Comparison of ENCODE assay signal across 16 cellular contexts in genomic region chr9:94600715-94601114, GRCh38. TPM values are rescaled to one million over a fixed set of nuclear protein-coding genes. Genes with fewer than 3 reads are reported as not detected.
A peak's percentile ranks its signal among the peaks of the same experiment; 100 is the strongest.
DNase-seq lines count a peak whose midpoint lies in the region; ATAC-seq and TF ChIP-seq lines count a peak whose summit lies in the region.
"Had no signal": no experiment of that assay in that cellular context is flagged by ENCODE, and none has a peak within 500 bp of the region (broad histone marks: within the 10 kb centered on the region; RNA-seq: fewer than 3 reads in every experiment).

No MANE protein-coding gene starts in this region.

- H3K4me1 ChIP-seq in mucosa of descending colon (ENCODE audit: low read depth) (peaks cover 33% of the 10 kb centered on the region), psoas muscle (peaks cover 5% of the 10 kb centered on the region)
- H3K4me1 ChIP-seq: BE2C had no signal

- no peaks in the 10 kb centered on the region for H3K36me3 ChIP-seq in mucosa of descending colon (ENCODE audit: low read depth)
- no peaks in the 10 kb centered on the region for H3K36me3 ChIP-seq in psoas muscle (ENCODE audit: insufficient read depth in 1 of 2, low read depth in 1 of 2)
- H3K36me3 ChIP-seq: BE2C, HAP-1 had no signal

- H3K27ac ChIP-seq in psoas muscle: peak overlapping the region; percentile 93
- H3K27ac ChIP-seq: C4-2B, HL-60 had no signal

- ATAC-seq in left colon (peak; percentile 14), mucosa of descending colon (peak; percentile 3), psoas muscle (peak; percentile 55 to 81 (median 76))

- no peaks in the 10 kb centered on the region for H3K27me3 ChIP-seq in psoas muscle (ENCODE audit: insufficient read depth in 3 of 3, low read length in 2 of 3)
- H3K27me3 ChIP-seq: BE2C had no signal

- H3K9me3 ChIP-seq in mucosa of descending colon (no peaks in the 10 kb centered on the region), psoas muscle (no peaks in the 10 kb centered on the region)
- H3K9me3 ChIP-seq: BE2C, HAP-1 had no signal

- DNase-seq in left colon: no peak
- DNase-seq in mucosa of descending colon: no peak
- no peak for DNase-seq in psoas muscle
- DNase-seq in mesenteric fat pad (ENCODE audit: low spot score): no peak
- DNase-seq in NCI-H128 (lab: John Stamatoyannopoulos, UW; ENCODE audit: unreplicated experiment): no peak
- no peak for DNase-seq in stimulated activated CD4-positive, alpha-beta T cell treated with anti-CD3 and anti-CD28 coated beads, Interleukin-4, amount 100 ng/mL, for 1 hour
- DNase-seq in NCI-H146 treated with DMSO at 0.1 percent for 48 hours (lab: John Stamatoyannopoulos, UW; ENCODE audit: unreplicated experiment): no peak
- DNase-seq: BE2C; CD4-positive, alpha-beta memory T cell; DMS53; GF-D8; GOT3; IMR-90 had no signal

- H3K4me3 ChIP-seq in mucosa of descending colon (no peak overlapping the region), psoas muscle (peak overlapping the region; percentile 45)
- H3K4me3 ChIP-seq: HAP-1 had no signal

- TF ChIP-seq CTCF in mucosa of descending colon (IDR thresholded peaks at IDR 0.05): no peak
- no peak for TF ChIP-seq CTCF in psoas muscle (IDR thresholded peaks at IDR 0.05)

- WGBS in psoas muscle, 3 donors: 29 to 70% (median 38%) methylated on average over 10 of the region's 10 CpGs

- intact Hi-C loops in left colon (cut with DNase I, micrococcal nuclease) (no loop called here), mucosa of descending colon (cut with DNase I, micrococcal nuclease) (no loop called here), psoas muscle (cut with DNase I) (loop anchor here in 1 of 2 donors (5.0 kb wide), 1 partner anchor 308 kb away; no protein-coding TSS in a partner anchor)

RNA-seq across cellular contexts. Expression of gene FBP2, which starts 7.1 kb away (rescaled TPM):
- not detected for total RNA-seq in left colon
- not detected for total RNA-seq in mucosa of descending colon
- total RNA-seq in psoas muscle: 10 to 100 TPM; 42.4 to 62.6 (median 54.5) TPM
- 10 to 100 TPM; 18.9 to 69.6 (median 29.8) TPM for polyA plus RNA-seq in psoas muscle
- not detected for total RNA-seq in mesenteric fat pad
- total RNA-seq: CD4-positive, alpha-beta memory T cell; IMR-90 had no signal
- polyA plus RNA-seq: CD4-positive, alpha-beta memory T cell; IMR-90 had no signal

RNA-seq across cellular contexts. Expression of gene FBP1, which starts 38.6 kb away (rescaled TPM):
- 10 to 100 TPM; 53.4 to 71.6 TPM for total RNA-seq in left colon
- total RNA-seq in mucosa of descending colon: 10 to 100 TPM; 17.6 to 52.4 (median 48.6) TPM
- 1 to 10 TPM in 3 of 4 donors, under 1 TPM in 1; 0.51 to 1.4 (median 1.3) TPM for total RNA-seq in psoas muscle
- under 1 TPM; 0.24 to 0.83 (median 0.42) TPM for polyA plus RNA-seq in psoas muscle
- 14.5 TPM for total RNA-seq in mesenteric fat pad
- total RNA-seq: IMR-90 had no signal
- polyA plus RNA-seq: IMR-90 had no signal

RNA-seq across cellular contexts. Expression of gene PCAT7, which starts 45.8 kb away (rescaled TPM):
- total RNA-seq in left colon: 1 to 10 TPM; 1.9 to 3.4 TPM
- 1 to 10 TPM in 2 of 3 donors, under 1 TPM in 1; 0.60 to 2.2 (median 1.2) TPM for total RNA-seq in mucosa of descending colon
- total RNA-seq in psoas muscle: under 1 TPM in 3 of 4 donors, not detected in 1; 0.12 to 0.62 (median 0.42) TPM
- polyA plus RNA-seq in psoas muscle: under 1 TPM in 2 of 3 donors, not detected in 1; 0.21 to 0.44 TPM
- total RNA-seq in mesenteric fat pad: not detected
- total RNA-seq: CD4-positive, alpha-beta memory T cell; IMR-90 had no signal
- polyA plus RNA-seq: CD4-positive, alpha-beta memory T cell; IMR-90 had no signal

Comparison
In these comparisons a context has a peak if more than half of its experiments do, and no peak if none do; other contexts are left out.
1. ATAC-seq: peak in every context shown above with its lines; median percentile 76 in psoas muscle; 14 in left colon; 3 in mucosa of descending colon.
2. RNA of gene FBP2, which starts 7.1 kb away (total RNA-seq): 42.4 to 62.6 TPM in psoas muscle; not detected in left colon, not detected in mucosa of descending colon and not detected in mesenteric fat pad (single experiment); every median in the first group is over 10 times any median in the second.